8 cellular contexts compared by ENCODE assay signal in the genomic region with DNA sequence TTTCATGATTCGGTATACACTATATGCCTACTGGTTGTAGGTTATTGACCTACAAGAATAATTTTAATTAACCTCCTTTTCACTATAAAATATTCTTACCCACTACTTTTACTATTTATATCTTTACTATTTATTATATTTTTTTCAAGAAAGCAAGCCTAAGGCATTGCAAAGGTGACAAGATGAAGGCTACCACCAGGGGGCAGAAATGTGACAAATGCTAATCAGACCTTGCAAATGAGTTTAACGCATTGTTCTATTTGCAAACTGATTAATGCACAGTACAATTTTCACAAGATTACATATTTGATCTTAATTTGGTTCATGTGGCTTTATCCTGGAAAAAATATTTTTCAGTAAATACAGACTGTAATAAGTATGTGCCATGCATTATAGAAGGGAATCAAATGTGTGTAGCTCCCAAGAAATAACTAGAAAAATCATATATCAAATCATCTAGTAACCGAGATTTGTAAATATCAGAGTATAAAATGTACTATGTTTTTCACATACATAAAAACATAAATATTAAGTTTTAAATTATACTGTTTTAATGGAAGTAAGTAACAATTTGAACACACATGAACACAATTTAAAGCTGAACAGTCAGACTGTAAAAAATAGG.
DNase-seq lines count a peak whose midpoint lies in the region; ATAC-seq and TF ChIP-seq lines count a peak whose summit lies in the region.

No MANE protein-coding gene starts in this region.

- DNase-seq in A172 (ENCODE audit: low spot score) (peak; percentile 61), GM06990 (ENCODE audit: extremely low read depth, insufficient read length) (no peak), NCI-H510A treated with DMSO at 0.1 percent for 48 hours (lab: John Stamatoyannopoulos, UW) (peak; percentile 53), fibroblast of the aortic adventitia (ENCODE audit: low read depth) (peak; percentile 74), progenitor cell of endocrine pancreas (ENCODE audit: low spot score, unreplicated experiment) (peak; percentile 41)
- DNase-seq in activated CD8-positive, alpha-beta memory T cell treated with anti-CD3 and anti-CD28 coated beads, Interleukin-2, amount 50 U/mL, for 4 hours, result peak; percentile 38

- TF ChIP-seq CTCF in GM06990 (IDR thresholded peaks at IDR 0.05; ENCODE audit: insufficient read depth, low read length, poor library complexity, severe bottlenecking) (peak; percentile 83), fibroblast of the aortic adventitia (IDR thresholded peaks at IDR 0.05; ENCODE audit: insufficient read depth, low read length) (peak; percentile 84), progenitor cell of endocrine pancreas (IDR thresholded peaks at IDR 0.05; ENCODE audit: unreplicated experiment) (peak; percentile 94)

- no peaks in the 10 kb centered on the region for H3K4me1 Mint-ChIP-seq in progenitor cell of endocrine pancreas (ENCODE audit: low read depth)

- no peak overlapping the region for H3K4me3 ChIP-seq in GM06990 (replicated peaks; ENCODE audit: low read depth, low read length)
- H3K4me3 ChIP-seq in fibroblast of the aortic adventitia (ENCODE audit: low read depth, low read length), result no peak overlapping the region

- H3K27me3 Mint-ChIP-seq in progenitor cell of endocrine pancreas, result no peaks in the 10 kb centered on the region

- peak; percentile 62 for ATAC-seq in HG02970 (IDR thresholded peaks at IDR 0.05; ENCODE audit: low FRiP score, unreplicated experiment)
- no peak for ATAC-seq in GM21825 (IDR thresholded peaks at IDR 0.05; ENCODE audit: unreplicated experiment)

- H3K27me3 ChIP-seq in GM06990 (replicated peaks; ENCODE audit: control insufficient read depth, insufficient read depth, low read length), result no peaks in the 10 kb centered on the region

- H3K36me3 Mint-ChIP-seq in progenitor cell of endocrine pancreas (ENCODE audit: insufficient read depth), result no peaks in the 10 kb centered on the region

- no peak overlapping the region for H3K27ac Mint-ChIP-seq in progenitor cell of endocrine pancreas

- peaks cover 4% of the 10 kb centered on the region for H3K9me3 Mint-ChIP-seq in progenitor cell of endocrine pancreas (ENCODE audit: low read depth)

- no peaks in the 10 kb centered on the region for H3K36me3 ChIP-seq in GM06990 (ENCODE audit: control insufficient read depth, insufficient read depth, low read length)

- H3K4me3 Mint-ChIP-seq in progenitor cell of endocrine pancreas (ENCODE audit: low read depth), result no peak overlapping the region
